9 cellular contexts compared by ENCODE assay signal in genomic region chr7:101201695-101202602, GRCh38. TPM values are rescaled to one million over a fixed set of nuclear protein-coding genes. Genes with fewer than 3 reads are reported as not detected.
DNase-seq lines count a peak whose midpoint lies in the region; FAIRE-seq and TF ChIP-seq lines count a peak whose summit lies in the region.
"Had no signal": no experiment of that assay in that cellular context is flagged by ENCODE, and none has a peak within 500 bp of the region (broad histone marks: within the 10 kb centered on the region; RNA-seq: fewer than 3 reads in every experiment).

No MANE protein-coding gene starts in this region.

- in situ Hi-C loops in mammary epithelial cell (cut with MboI; ENCODE audit: low sequenced_read_pairs in 2 of 2): no loop called here

- H3K4me3 ChIP-seq in mammary epithelial cell (replicated peaks in 1 of 3; ENCODE audit: insufficient read depth in 1 of 3, low read depth in 2 of 3, low read length in 3 of 3): no peak overlapping the region
- H3K4me3 ChIP-seq in mucosa of rectum (ENCODE audit: low read length in 2 of 2): peak overlapping the region; percentile 48 to 70
- H3K4me3 ChIP-seq in BE2C (ENCODE audit: low read depth, low read length): no peak overlapping the region
- peak overlapping the region in 2 of 4 donors; percentile 5 to 7 for H3K4me3 ChIP-seq in sigmoid colon
- H3K4me3 ChIP-seq: adrenal gland had no signal

- H3K27ac ChIP-seq in mammary epithelial cell (ENCODE audit: insufficient read depth, low read depth, low read length): no peak overlapping the region
- peak overlapping the region; percentile 86 to 92 for H3K27ac ChIP-seq in mucosa of rectum (ENCODE audit: low read depth in 2 of 2, low read length in 2 of 2)
- H3K27ac ChIP-seq in sigmoid colon: no peak overlapping the region
- H3K27ac ChIP-seq: adrenal gland had no signal

- peak overlapping the region; percentile 70 for H3K4me2 ChIP-seq in mammary epithelial cell (ENCODE audit: insufficient read depth, low read depth, low read length)

- TF ChIP-seq POLR2A in GM12891 (IDR thresholded peaks at IDR 0.05; ENCODE audit: low read depth, low read length) (no peak), sigmoid colon (IDR thresholded peaks at IDR 0.05) (peak in 1 of 2 donors; percentile 16)

- peaks cover 8% of the 10 kb centered on the region for H3K4me1 ChIP-seq in mammary epithelial cell (ENCODE audit: insufficient read depth, low read length)
- peaks cover 12 to 14% of the 10 kb centered on the region in 2 donors for H3K4me1 ChIP-seq in mucosa of rectum (ENCODE audit: control insufficient read depth in 2 of 2, insufficient read depth in 2 of 2, low read length in 2 of 2)
- H3K4me1 ChIP-seq in BE2C: no peaks in the 10 kb centered on the region
- H3K4me1 ChIP-seq in sigmoid colon: peaks cover 0 to 11% (median 10%) of the 10 kb centered on the region in 4 donors

- WGBS in mammary epithelial cell (ENCODE audit: low coverage, missing lambda C conversion rate): 19% methylated on average over 20 of the region's 75 CpGs
- 11% methylated on average over 75 of the region's 75 CpGs for WGBS in sigmoid colon, 2 donors

- intact Hi-C loops in mammary epithelial cell (cut with micrococcal nuclease): no loop called here
- intact Hi-C loops in sigmoid colon (cut with DNase I): no loop called here

- no TSS peak for BruUV-seq in mammary epithelial cell (replicated peaks; lab: Mats Ljungman, UMichigan)

- CTCF ChIA-PET in mammary epithelial cell (lab: Charles Lee; ENCODE audit: low non-redundant PET): interaction anchor here (0.7 to 1.1 kb wide), 2 partner anchors 21 to 58 kb away, joined by 3 to 4 read pairs; no protein-coding TSS in a partner anchor

- TF ChIP-seq CTCF in mammary epithelial cell (conservative IDR thresholded peaks at IDR 0.05 in 1 of 2, IDR thresholded peaks at IDR 0.05 in 1 of 2; ENCODE audit: extremely low read depth in 1 of 2, insufficient read depth in 1 of 2, low read depth in 1 of 2, low read length in 2 of 2) (no peak), BE2C (IDR thresholded peaks at IDR 0.05; ENCODE audit: low read depth, low read length) (no peak), sigmoid colon (IDR thresholded peaks at IDR 0.05) (no peak)

- no peaks in the 10 kb centered on the region for H3K79me2 ChIP-seq in mammary epithelial cell (ENCODE audit: insufficient read depth, low read length)

- TF ChIP-seq EP300 in sigmoid colon (IDR thresholded peaks at IDR 0.05): no peak

- H2AFZ ChIP-seq in mammary epithelial cell (ENCODE audit: low read depth, low read length): peak overlapping the region; percentile 79

- H3K27me3 ChIP-seq in mammary epithelial cell (ENCODE audit: insufficient read depth, low read length) (peaks cover 12% of the 10 kb centered on the region), mucosa of rectum (ENCODE audit: control insufficient read depth in 2 of 2, insufficient read depth in 2 of 2, low read length in 2 of 2) (peaks cover 0 to 6% of the 10 kb centered on the region in 2 donors), BE2C (no peaks in the 10 kb centered on the region), sigmoid colon (peaks cover 19 to 70% (median 33%) of the 10 kb centered on the region in 3 donors)

- no peak overlapping the region for H3K9ac ChIP-seq in mammary epithelial cell (ENCODE audit: insufficient read depth, low read length)
- peak overlapping the region; percentile 14 to 79 for H3K9ac ChIP-seq in mucosa of rectum (ENCODE audit: low read depth in 1 of 2, low read length in 2 of 2)

- no peaks in the 10 kb centered on the region for H4K20me1 ChIP-seq in mammary epithelial cell (ENCODE audit: insufficient read depth, low read length)

- DNase-seq in GM12891 (ENCODE audit: insufficient read length, low spot score) (no peak), mammary epithelial cell (no peak), Ammon's horn (ENCODE audit: low spot score) (no peak), BE2C (no peak), sigmoid colon (no peak)
- DNase-seq: adrenal gland, Karpas-422 had no signal

- H3K36me3 ChIP-seq in mammary epithelial cell (ENCODE audit: insufficient read depth, low read length): peaks cover 2% of the 10 kb centered on the region
- peaks cover 0 to 5% of the 10 kb centered on the region in 2 donors for H3K36me3 ChIP-seq in mucosa of rectum (ENCODE audit: control insufficient read depth in 2 of 2, insufficient read depth in 2 of 2, low read length in 2 of 2)
- H3K36me3 ChIP-seq in BE2C: peaks cover 5% of the 10 kb centered on the region; the same call in 1 of the 2 replicates
- peaks cover 0 to 11% (median 0%) of the 10 kb centered on the region in 4 donors for H3K36me3 ChIP-seq in sigmoid colon
- H3K36me3 ChIP-seq: adrenal gland had no signal

- no peak for FAIRE-seq in GM12891 (lab: Jason Lieb, UNC)

- dilution Hi-C loops in mammary epithelial cell (cut with HindIII; ENCODE audit: low sequenced_read_pairs): no loop called here

- H3K9me3 ChIP-seq in mammary epithelial cell (replicated peaks; ENCODE audit: insufficient read depth, low read length) (no peaks in the 10 kb centered on the region), mucosa of rectum (ENCODE audit: control insufficient read depth in 2 of 2, low read length in 2 of 2) (no peaks in the 10 kb centered on the region), BE2C (no peaks in the 10 kb centered on the region), sigmoid colon (no peaks in the 10 kb centered on the region)
- H3K9me3 ChIP-seq: adrenal gland had no signal

TF ChIP-seq in GM12891, 5 proteins besides CTCF, POLR2A, EP300 and RAD21:
- TF ChIP-seq POU2F2 (IDR thresholded peaks at IDR 0.05; ENCODE audit: low read depth, low read length) (no peak), TAF1 (IDR thresholded peaks at IDR 0.05; ENCODE audit: low read depth, low read length) (no peak), SPI1 (IDR thresholded peaks at IDR 0.05; ENCODE audit: low read depth, low read length) (peak; percentile 38), PAX5 (IDR thresholded peaks at IDR 0.05; ENCODE audit: insufficient read depth, low read length, severe bottlenecking) (no peak), POLR2AphosphoS5 (IDR thresholded peaks at IDR 0.05; ENCODE audit: low read depth, low read length) (no peak)

RNA-seq across cellular contexts. Expression of gene MOGAT3, which starts 1.1 kb away (rescaled TPM):
- not detected for polyA plus RNA-seq in GM12891 (2012; ENCODE audit: low read depth, missing spikeins)
- total RNA-seq in mammary epithelial cell (not detected), sigmoid colon (not detected)
- polyA plus RNA-seq in mammary epithelial cell (not detected), sigmoid colon (10 to 100 TPM in 1 of 3 donors, 1 to 10 TPM in 2; 3.6 to 27.2 (median 3.7) TPM)
- not detected for polyA minus RNA-seq in mammary epithelial cell
- not detected for polyA plus RNA-seq in BE2C (2012; ENCODE audit: insufficient read depth, insufficient read length, low read depth)
- total RNA-seq: adrenal gland; natural killer cell treated with Interleukin-12 subunit alpha and Interleukin-12 subunit beta and Interleukin-15 and Interleukin-18, amount 100 ng/mL, for 72 hours had no signal
- polyA plus RNA-seq: adrenal gland had no signal

RNA-seq across cellular contexts. Expression of gene PLOD3, which starts 15.4 kb away (rescaled TPM):
- polyA plus RNA-seq in GM12891 (2012; ENCODE audit: low read depth, missing spikeins): 13.8 TPM
- total RNA-seq in mammary epithelial cell: 100 to 1,000 TPM in 1 of 2 donors, 10 to 100 TPM in 1; 84.9 to 133 TPM
- polyA plus RNA-seq in mammary epithelial cell: 112 TPM
- 152 TPM for polyA minus RNA-seq in mammary epithelial cell
- 143 TPM for polyA plus RNA-seq in BE2C (2012; ENCODE audit: insufficient read depth, insufficient read length, low read depth)
- 10 to 100 TPM; 23.9 to 36.6 (median 26.4) TPM for total RNA-seq in sigmoid colon
- 10 to 100 TPM; 18.0 to 57.3 (median 24.3) TPM for polyA plus RNA-seq in sigmoid colon

RNA-seq across cellular contexts. Expression of gene ZNHIT1, which starts 16.0 kb away (rescaled TPM):
- polyA plus RNA-seq in GM12891 (2012; ENCODE audit: low read depth, missing spikeins): 55.0 TPM
- total RNA-seq in mammary epithelial cell (10 to 100 TPM; 61.3 to 70.2 TPM), sigmoid colon (10 to 100 TPM; 64.8 to 97.4 (median 84.7) TPM)
- polyA plus RNA-seq in mammary epithelial cell (52.5 TPM), sigmoid colon (100 to 1,000 TPM; 126 to 200 (median 154) TPM)
- 61.9 TPM for polyA minus RNA-seq in mammary epithelial cell
- 135 TPM for polyA plus RNA-seq in BE2C (2012; ENCODE audit: insufficient read depth, insufficient read length, low read depth)

RNA-seq across cellular contexts. Expression of gene NAT16, which starts 21.9 kb away (rescaled TPM):
- polyA plus RNA-seq in GM12891 (2012; ENCODE audit: low read depth, missing spikeins): not detected
- total RNA-seq in mammary epithelial cell (not detected), sigmoid colon (not detected)
- polyA plus RNA-seq in mammary epithelial cell (not detected), sigmoid colon (under 1 TPM in 1 of 3 donors, not detected in 2; 0.23 TPM)
- polyA minus RNA-seq in mammary epithelial cell: not detected
- polyA plus RNA-seq in BE2C (2012; ENCODE audit: insufficient read depth, insufficient read length, low read depth): 3.5 TPM
- total RNA-seq: natural killer cell treated with Interleukin-12 subunit alpha and Interleukin-12 subunit beta and Interleukin-15 and Interleukin-18, amount 100 ng/mL, for 72 hours had no signal
- polyA plus RNA-seq: adrenal gland had no signal

RNA-seq across cellular contexts. Expression of gene CLDN15, which starts 35.7 kb away (rescaled TPM):
- polyA plus RNA-seq in GM12891 (2012; ENCODE audit: low read depth, missing spikeins): 5.1 TPM
- total RNA-seq in mammary epithelial cell (1 to 10 TPM; 3.0 to 6.6 TPM), sigmoid colon (10 to 100 TPM in 1 of 4 donors, 1 to 10 TPM in 3; 2.5 to 16.3 (median 3.9) TPM)
- polyA plus RNA-seq in mammary epithelial cell (2.6 TPM), sigmoid colon (10 to 100 TPM in 1 of 3 donors, 1 to 10 TPM in 2; 3.6 to 14.2 (median 9.0) TPM)
- polyA minus RNA-seq in mammary epithelial cell: not detected
- 48.0 TPM for polyA plus RNA-seq in BE2C (2012; ENCODE audit: insufficient read depth, insufficient read length, low read depth)

Comparison
In these comparisons a context has a peak if more than half of its experiments do, and no peak if none do; other contexts are left out.
1. H3K27ac ChIP-seq: peak in mucosa of rectum (2 of 2); none in mammary epithelial cell (single experiment) and sigmoid colon (0 of 4).
2. H3K4me3 ChIP-seq: peak in mucosa of rectum (2 of 2); none in mammary epithelial cell (0 of 3) and BE2C (single experiment).